In genomic region chr6:11126876-11127275, GRCh38 we compare ENCODE assay signal across 1 cellular context.
TF ChIP-seq lines count a peak whose summit lies in the region.

No MANE protein-coding gene starts in this region.

TF ChIP-seq in HepG2, 621 proteins besides CTCF, POLR2A, EP300 and RAD21:
- TF ChIP-seq TBL1XR1 (IDR thresholded peaks at IDR 0.05; ENCODE audit: borderline replicate concordance, low read length, partially characterized antibody): no peak
- TF ChIP-seq, protein P1, sequence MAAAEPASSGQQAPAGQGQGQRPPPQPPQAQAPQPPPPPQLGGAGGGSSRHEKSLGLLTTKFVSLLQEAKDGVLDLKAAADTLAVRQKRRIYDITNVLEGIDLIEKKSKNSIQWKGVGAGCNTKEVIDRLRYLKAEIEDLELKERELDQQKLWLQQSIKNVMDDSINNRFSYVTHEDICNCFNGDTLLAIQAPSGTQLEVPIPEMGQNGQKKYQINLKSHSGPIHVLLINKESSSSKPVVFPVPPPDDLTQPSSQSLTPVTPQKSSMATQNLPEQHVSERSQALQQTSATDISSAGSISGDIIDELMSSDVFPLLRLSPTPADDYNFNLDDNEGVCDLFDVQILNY (CRISPR knock-in tag; conservative IDR thresholded peaks at IDR 0.05): no peak
- no peak for TF ChIP-seq ATF7 (IDR thresholded peaks at IDR 0.05)
- TF ChIP-seq ATF7 (CRISPR knock-in tag; IDR thresholded peaks at IDR 0.05): no peak
- no peak for TF ChIP-seq NR0B2 (CRISPR knock-in tag; IDR thresholded peaks at IDR 0.05)
- no peak for TF ChIP-seq DNMT1 (CRISPR knock-in tag; IDR thresholded peaks at IDR 0.05)
- TF ChIP-seq ZNF512B (CRISPR knock-in tag; IDR thresholded peaks at IDR 0.05; ENCODE audit: borderline replicate concordance): no peak
- TF ChIP-seq SAFB2 (CRISPR knock-in tag; IDR thresholded peaks at IDR 0.05; ENCODE audit: borderline replicate concordance, low read depth): no peak
- TF ChIP-seq, protein P2, sequence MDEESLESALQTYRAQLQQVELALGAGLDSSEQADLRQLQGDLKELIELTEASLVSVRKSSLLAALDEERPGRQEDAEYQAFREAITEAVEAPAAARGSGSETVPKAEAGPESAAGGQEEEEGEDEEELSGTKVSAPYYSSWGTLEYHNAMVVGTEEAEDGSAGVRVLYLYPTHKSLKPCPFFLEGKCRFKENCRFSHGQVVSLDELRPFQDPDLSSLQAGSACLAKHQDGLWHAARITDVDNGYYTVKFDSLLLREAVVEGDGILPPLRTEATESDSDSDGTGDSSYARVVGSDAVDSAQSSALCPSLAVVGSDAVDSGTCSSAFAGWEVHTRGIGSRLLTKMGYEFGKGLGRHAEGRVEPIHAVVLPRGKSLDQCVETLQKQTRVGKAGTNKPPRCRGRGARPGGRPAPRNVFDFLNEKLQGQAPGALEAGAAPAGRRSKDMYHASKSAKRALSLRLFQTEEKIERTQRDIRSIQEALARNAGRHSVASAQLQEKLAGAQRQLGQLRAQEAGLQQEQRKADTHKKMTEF (CRISPR knock-in tag; IDR thresholded peaks at IDR 0.05): no peak
- TF ChIP-seq, protein P3, sequence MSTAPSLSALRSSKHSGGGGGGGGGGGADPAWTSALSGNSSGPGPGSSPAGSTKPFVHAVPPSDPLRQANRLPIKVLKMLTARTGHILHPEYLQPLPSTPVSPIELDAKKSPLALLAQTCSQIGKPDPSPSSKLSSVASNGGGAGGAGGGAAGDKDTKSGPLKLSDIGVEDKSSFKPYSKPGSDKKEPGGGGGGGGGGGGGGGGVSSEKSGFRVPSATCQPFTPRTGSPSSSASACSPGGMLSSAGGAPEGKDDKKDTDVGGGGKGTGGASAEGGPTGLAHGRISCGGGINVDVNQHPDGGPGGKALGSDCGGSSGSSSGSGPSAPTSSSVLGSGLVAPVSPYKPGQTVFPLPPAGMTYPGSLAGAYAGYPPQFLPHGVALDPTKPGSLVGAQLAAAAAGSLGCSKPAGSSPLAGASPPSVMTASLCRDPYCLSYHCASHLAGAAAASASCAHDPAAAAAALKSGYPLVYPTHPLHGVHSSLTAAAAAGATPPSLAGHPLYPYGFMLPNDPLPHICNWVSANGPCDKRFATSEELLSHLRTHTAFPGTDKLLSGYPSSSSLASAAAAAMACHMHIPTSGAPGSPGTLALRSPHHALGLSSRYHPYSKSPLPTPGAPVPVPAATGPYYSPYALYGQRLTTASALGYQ (CRISPR knock-in tag; IDR thresholded peaks at IDR 0.05): no peak
- TF ChIP-seq TRIM22 (IDR thresholded peaks at IDR 0.05): no peak
- no peak for TF ChIP-seq ZNF20 (CRISPR knock-in tag; IDR thresholded peaks at IDR 0.05)
- TF ChIP-seq ZNF430 (CRISPR knock-in tag; IDR thresholded peaks at IDR 0.05): no peak
